10 cellular contexts compared by ENCODE assay signal in genomic region chr20:9408422-9409300, GRCh38.
DNase-seq lines count a peak whose midpoint lies in the region; ATAC-seq and TF ChIP-seq lines count a peak whose summit lies in the region.
"Had no signal": no experiment of that assay in that cellular context is flagged by ENCODE, and none has a peak within 500 bp of the region (broad histone marks: within the 10 kb centered on the region; RNA-seq: fewer than 3 reads in every experiment).

No MANE protein-coding gene starts in this region.

- H3K4me1 Mint-ChIP-seq in activated CD4-positive, alpha-beta memory T cell treated with anti-CD3 and anti-CD28 coated beads for 36 hours (ENCODE audit: low read depth) = no peaks in the 10 kb centered on the region
- H3K4me1 Mint-ChIP-seq: neural progenitor cell had no signal

- H2AK9ac ChIP-seq in IMR-90 (replicated peaks; ENCODE audit: low read depth, low read length, poor library complexity) = no peak overlapping the region

- no peak for TF ChIP-seq POLR2A in IMR-90 (IDR thresholded peaks at IDR 0.05; ENCODE audit: low read depth, low read length)

- dilution Hi-C loops in IMR-90 (cut with HindIII; ENCODE audit: low sequenced_read_pairs, unreplicated experiment) = no loop called here

- peak overlapping the region; percentile 75 for H3K4ac ChIP-seq in IMR-90 (ENCODE audit: low read depth, low read length)

- H4K20me1 ChIP-seq in DND-41 (ENCODE audit: insufficient read depth, low read length) (no peaks in the 10 kb centered on the region), IMR-90 (ENCODE audit: insufficient read depth, low read length) (no peaks in the 10 kb centered on the region)

- no peaks in the 10 kb centered on the region for H3K4me1 ChIP-seq in DND-41 (ENCODE audit: insufficient read depth, low read length)
- H3K4me1 ChIP-seq in IMR-90 (ENCODE audit: control insufficient read depth, insufficient read depth, low read length) = peaks cover 8% of the 10 kb centered on the region
- H3K4me1 ChIP-seq in SJCRH30 = no peaks in the 10 kb centered on the region
- H3K4me1 ChIP-seq: neural progenitor cell, uterus had no signal

- no peaks in the 10 kb centered on the region for H3K79me1 ChIP-seq in IMR-90 (ENCODE audit: low read depth in 1 of 2, low read length in 2 of 2)

- TF ChIP-seq CTCF in DND-41 (IDR thresholded peaks at IDR 0.05; ENCODE audit: borderline replicate concordance, extremely low read depth, low read length, poor library complexity, severe bottlenecking) (no peak), IMR-90 (conservative IDR thresholded peaks at IDR 0.05; ENCODE audit: low read depth, low read length) (no peak)

- no peaks in the 10 kb centered on the region for H3K27me3 Mint-ChIP-seq in activated CD4-positive, alpha-beta memory T cell treated with anti-CD3 and anti-CD28 coated beads for 36 hours

- peak overlapping the region; percentile 72 for H2BK5ac ChIP-seq in IMR-90 (ENCODE audit: low read depth, low read length, poor library complexity, severe bottlenecking)

- peak overlapping the region; percentile 58; the same call in 1 of the 2 replicates for H4K5ac ChIP-seq in IMR-90 (ENCODE audit: low read depth, low read length)

- H3K36me3 ChIP-seq in DND-41 (ENCODE audit: insufficient read depth, low read length) (no peaks in the 10 kb centered on the region), IMR-90 (ENCODE audit: control insufficient read depth, insufficient read depth, low read length) (peaks cover 6% of the 10 kb centered on the region), SJCRH30 (no peaks in the 10 kb centered on the region)
- H3K36me3 ChIP-seq: neural progenitor cell, uterus had no signal

- no peak overlapping the region for H3K27ac Mint-ChIP-seq in activated CD4-positive, alpha-beta memory T cell treated with anti-CD3 and anti-CD28 coated beads for 36 hours
- H3K27ac Mint-ChIP-seq: neural progenitor cell had no signal

- H3K9ac ChIP-seq in DND-41 (ENCODE audit: low read depth, low read length) = no peak overlapping the region
- no peak overlapping the region for H3K9ac ChIP-seq in IMR-90 (ENCODE audit: low read depth, low read length)
- H3K9ac ChIP-seq: neural progenitor cell had no signal

- H3K4me3 ChIP-seq in DND-41 (ENCODE audit: low read depth in 1 of 2, low read length in 2 of 2) = no peak overlapping the region
- H3K4me3 ChIP-seq in IMR-90 (ENCODE audit: insufficient read depth, low read depth, low read length) = no peak overlapping the region
- H3K4me3 ChIP-seq in SJCRH30 = no peak overlapping the region
- H3K4me3 ChIP-seq: neural progenitor cell, uterus had no signal

- BruUV-seq in IMR-90 (replicated peaks; lab: Mats Ljungman, UMichigan) = no TSS peak

- H3K9me3 Mint-ChIP-seq in activated CD4-positive, alpha-beta memory T cell treated with anti-CD3 and anti-CD28 coated beads for 36 hours = no peaks in the 10 kb centered on the region
- H3K9me3 Mint-ChIP-seq: neural progenitor cell had no signal

- no peaks in the 10 kb centered on the region for H3K36me3 Mint-ChIP-seq in activated CD4-positive, alpha-beta memory T cell treated with anti-CD3 and anti-CD28 coated beads for 36 hours

- H3K14ac ChIP-seq in IMR-90 (replicated peaks; ENCODE audit: low read depth, low read length) = 0 out of 2 replicates have a peak overlapping the region, but pooled peaks have one; percentile 34

- no peak overlapping the region for H2AFZ ChIP-seq in DND-41 (ENCODE audit: low read depth, low read length)
- H2AFZ ChIP-seq in IMR-90 (replicated peaks; ENCODE audit: low read length, poor library complexity) = no peak overlapping the region
- H2AFZ ChIP-seq: neural progenitor cell had no signal

- H3K27me3 ChIP-seq in DND-41 (ENCODE audit: insufficient read depth, low read length, poor library complexity) = no peaks in the 10 kb centered on the region
- no peaks in the 10 kb centered on the region for H3K27me3 ChIP-seq in IMR-90 (ENCODE audit: control insufficient read depth, insufficient read depth, low read length)
- no peaks in the 10 kb centered on the region; the same call in 1 of the 2 replicates for H3K27me3 ChIP-seq in SJCRH30
- H3K27me3 ChIP-seq: neural progenitor cell, uterus had no signal

- peak overlapping the region in 1 of 2 experiments; percentile 53; a peak in 1 of 4 replicates for H4K8ac ChIP-seq in IMR-90 (ENCODE audit: low read depth in 2 of 2, low read length in 2 of 2)

- no peak overlapping the region for H3K4me3 Mint-ChIP-seq in activated CD4-positive, alpha-beta memory T cell treated with anti-CD3 and anti-CD28 coated beads for 36 hours
- H3K4me3 Mint-ChIP-seq: neural progenitor cell had no signal

- peak overlapping the region; percentile 48; the same call in 1 of the 2 replicates for H3K18ac ChIP-seq in IMR-90 (ENCODE audit: low read depth, low read length)

- ATAC-seq in DND-41 (ENCODE audit: insufficient read depth, low read depth) (0 out of 3 replicates have a peak, but pooled peaks have one; percentile 24), IMR-90 (ENCODE audit: low read depth) (peak; percentile 19), HG03135 (IDR thresholded peaks at IDR 0.05; ENCODE audit: unreplicated experiment) (no peak)

- DNase-seq in DND-41 (no peak), IMR-90 (peak; percentile 75), brain pericyte (ENCODE audit: low read depth, low spot score) (peak; percentile 16), myocyte (ENCODE audit: low read depth) (peak; percentile 69), SJCRH30 (no peak), NCI-H345 treated with DMSO at 0.1 percent for 48 hours (lab: John Stamatoyannopoulos, UW; ENCODE audit: unreplicated experiment) (no peak)
- DNase-seq in activated CD4-positive, alpha-beta memory T cell treated with anti-CD3 and anti-CD28 coated beads for 36 hours = no peak

- in situ Hi-C loops in IMR-90 (cut with MboI; ENCODE audit: low sequenced_read_pairs) = loop anchor here (5.0 to 25.0 kb wide), 2 partner anchors 199 to 504 kb away; no protein-coding TSS in a partner anchor

- H2BK20ac ChIP-seq in IMR-90 (ENCODE audit: low read depth, low read length) = peak overlapping the region; percentile 21; the same call in 1 of the 2 replicates

- H2AK5ac ChIP-seq in IMR-90 (ENCODE audit: low read depth, low read length) = peak overlapping the region; percentile 74; the same call in 1 of the 2 replicates

- CTCF ChIA-PET in IMR-90 (lab: Yijun Ruan, JAX) = interaction anchor here (0.6 to 3.0 kb wide), 16 partner anchors 9 to 906 kb away, joined by 3 to 24 read pairs (median 5); no protein-coding TSS in a partner anchor
- CTCF ChIA-PET in activated CD4-positive, alpha-beta memory T cell treated with anti-CD3 and anti-CD28 coated beads for 36 hours (lab: Charles Lee) = interaction anchor here (0.5 to 4.8 kb wide), 20 partner anchors 8 to 1018 kb away, joined by 3 to 124 read pairs (median 4); partner anchors contain the start of gene PLCB4

- no peaks in the 10 kb centered on the region for H3K79me2 ChIP-seq in DND-41 (ENCODE audit: insufficient read depth, low read length)

- POLR2A ChIA-PET in IMR-90 (lab: Charles Lee; ENCODE audit: unreplicated experiment) = no interaction called here
- POLR2A ChIA-PET in activated CD4-positive, alpha-beta memory T cell treated with anti-CD3 and anti-CD28 coated beads for 36 hours (lab: Charles Lee) = no interaction called here

- TF ChIP-seq RAD21 in IMR-90 (IDR thresholded peaks at IDR 0.05; ENCODE audit: low read length) = no peak

- H3K56ac ChIP-seq in IMR-90 (ENCODE audit: extremely low read depth, insufficient read depth, low read length) = peak overlapping the region; percentile 42; the same call in 1 of the 2 replicates

- H3K9me3 ChIP-seq in DND-41 (ENCODE audit: insufficient read depth, low read length, severe bottlenecking) (no peaks in the 10 kb centered on the region), IMR-90 (ENCODE audit: control insufficient read depth, insufficient read depth, low read length) (no peaks in the 10 kb centered on the region), SJCRH30 (replicated peaks) (no peaks in the 10 kb centered on the region)
- H3K9me3 ChIP-seq: uterus had no signal

- H3K9me1 ChIP-seq in IMR-90 (ENCODE audit: insufficient read depth, low read length) = no peaks in the 10 kb centered on the region

- H3K27ac ChIP-seq in DND-41 (ENCODE audit: low read length) (no peak overlapping the region), IMR-90 (ENCODE audit: insufficient read depth, low read length) (peak overlapping the region; percentile 32; the same call in 1 of the 2 replicates), SJCRH30 (no peak overlapping the region)
- H3K27ac ChIP-seq: neural progenitor cell, uterus had no signal

- H3K4me2 ChIP-seq in DND-41 (ENCODE audit: insufficient read depth, low read length) (no peak overlapping the region), IMR-90 (ENCODE audit: low read depth, low read length) (peak overlapping the region; percentile 50; the same call in 1 of the 2 replicates)
- H3K4me2 ChIP-seq: neural progenitor cell had no signal

- H2BK15ac ChIP-seq in IMR-90 (ENCODE audit: low read depth, low read length) = no peak overlapping the region

- WGBS in IMR-90 (ENCODE audit: extremely low coverage in 2 of 2, insufficient read length in 1 of 2), 2 experiments = 22% methylated on average over 5 of the region's 10 CpGs; no CpG with 5 or more reads in 1 of the 2 experiments

- intact Hi-C loops in IMR-90 (cut with micrococcal nuclease) = loop anchor here (1.0 kb wide), 2 partner anchors 202 to 506 kb away; no protein-coding TSS in a partner anchor
- intact Hi-C loops in activated CD4-positive, alpha-beta memory T cell treated with anti-CD3 and anti-CD28 coated beads for 36 hours (cut with micrococcal nuclease) = loop anchor here (1.0 to 5.0 kb wide), 2 partner anchors 202 to 504 kb away; no protein-coding TSS in a partner anchor

- peak overlapping the region; percentile 48; the same call in 1 of the 2 replicates for H2BK120ac ChIP-seq in IMR-90 (ENCODE audit: low read depth, low read length)

- H3K23ac ChIP-seq in IMR-90 (ENCODE audit: low read depth, low read length) = 0 out of 2 replicates have a peak overlapping the region, but pooled peaks have one; percentile 62

- peak overlapping the region; percentile 50 for H4K91ac ChIP-seq in IMR-90 (ENCODE audit: insufficient read depth, low read depth, low read length)

TF ChIP-seq in IMR-90, 13 proteins besides CTCF, POLR2A, EP300 and RAD21:
- no peak for TF ChIP-seq MAFK (IDR thresholded peaks at IDR 0.05; ENCODE audit: low read depth, low read length)
- no peak for TF ChIP-seq USF2 (IDR thresholded peaks at IDR 0.05; ENCODE audit: low read depth, low read length)
- peak; percentile 31; the same call in 1 of the 2 replicates for TF ChIP-seq CEBPB (IDR thresholded peaks at IDR 0.05; ENCODE audit: low read depth, low read length)
- no peak for TF ChIP-seq SMC3 (IDR thresholded peaks at IDR 0.05; ENCODE audit: low read depth, low read length)
- TF ChIP-seq RFX5 (IDR thresholded peaks at IDR 0.05; ENCODE audit: low read depth, low read length) = no peak

Comparison
In these comparisons a context has a peak if more than half of its experiments do, and no peak if none do; other contexts are left out.
1. DNase-seq: peak in IMR-90 (single experiment), brain pericyte (single experiment) and myocyte (single experiment); none in DND-41 (single experiment), SJCRH30 (0 of 2), activated CD4-positive, alpha-beta memory T cell treated with anti-CD3 and anti-CD28 coated beads for 36 hours (single experiment) and NCI-H345 treated with DMSO at 0.1 percent for 48 hours (single experiment).